In the genomic region with DNA sequence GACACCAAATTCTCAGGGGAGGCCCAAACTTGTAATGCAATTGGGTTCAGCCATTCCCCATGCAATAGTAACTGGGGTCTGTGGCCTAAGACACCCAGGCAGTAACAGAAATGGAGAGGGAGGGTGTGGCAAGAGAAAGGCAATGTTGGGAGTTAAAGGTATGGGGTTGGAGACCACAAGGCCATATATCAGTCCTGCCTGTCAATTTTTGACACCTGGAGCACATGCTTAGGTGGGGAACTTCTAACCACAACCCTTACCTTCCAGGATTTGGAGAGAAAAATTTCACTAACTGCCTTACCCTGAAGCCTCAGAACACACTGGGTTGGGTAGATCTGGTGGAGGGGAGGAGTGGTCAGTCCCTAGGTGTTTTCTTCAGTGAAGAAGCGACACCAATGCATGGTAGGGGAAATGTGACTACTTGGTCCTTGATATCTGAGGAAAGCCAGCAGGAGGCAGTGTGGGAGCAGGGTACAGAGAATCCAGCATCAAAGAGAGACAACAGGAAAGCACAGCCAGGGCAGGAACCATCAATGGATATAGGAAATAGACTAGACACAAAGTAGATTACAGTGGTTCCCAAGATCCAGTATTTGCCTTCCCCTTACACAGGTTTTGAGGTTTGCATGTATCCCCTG, we compare ENCODE assay signal across 8 cellular contexts. TPM values are rescaled to one million over a fixed set of nuclear protein-coding genes. Genes with fewer than 3 reads are reported as not detected.
DNase-seq lines count a peak whose midpoint lies in the region; ATAC-seq and TF ChIP-seq lines count a peak whose summit lies in the region.

No MANE protein-coding gene starts in this region.

- WGBS in thyroid gland, 2 donors = 100% methylated on average over 1 of the region's 1 CpG

- intact Hi-C loops in CD4-positive, alpha-beta T cell (cut with DNase I, micrococcal nuclease) = loop anchor here (1.0 to 5.0 kb wide), 3 partner anchors 142 to 264 kb away; no protein-coding TSS in a partner anchor
- intact Hi-C loops in thyroid gland (cut with DNase I) = no loop called here

- peaks cover 12% of the 10 kb centered on the region for H3K4me1 Mint-ChIP-seq in CD4-positive, alpha-beta T cell (ENCODE audit: low read depth)

- no peaks in the 10 kb centered on the region for H3K27me3 Mint-ChIP-seq in CD4-positive, alpha-beta T cell

- peak; percentile 32 to 51 (median 42) for DNase-seq in CD4-positive, alpha-beta T cell
- DNase-seq in M059J (ENCODE audit: low read depth) (peak; percentile 41), activated T-cell treated with anti-CD3 and anti-CD28 coated beads for 4 hours (peak; percentile 47), iris pigment epithelial cell (ENCODE audit: low read depth) (peak; percentile 57), thyroid gland (peak; percentile 13 to 15), NCI-H2029 (lab: John Stamatoyannopoulos, UW) (no peak), SW 1271 (lab: John Stamatoyannopoulos, UW) (no peak)

- peak; percentile 64 for TF ChIP-seq CTCF in CD4-positive, alpha-beta T cell (IDR thresholded peaks at IDR 0.05)
- peak in 2 of 6 experiments; percentile 16 for TF ChIP-seq CTCF in thyroid gland (IDR thresholded peaks at IDR 0.05)

- no peaks in the 10 kb centered on the region for H3K9me3 ChIP-seq in CD4-positive, alpha-beta T cell (ENCODE audit: control insufficient read depth, low read length)
- H3K9me3 ChIP-seq in thyroid gland = no peaks in the 10 kb centered on the region

- H3K36me3 Mint-ChIP-seq in CD4-positive, alpha-beta T cell (ENCODE audit: low read depth) = peaks cover 17% of the 10 kb centered on the region

- H3K27ac ChIP-seq in CD4-positive, alpha-beta T cell (ENCODE audit: low read depth, low read length) = no peak overlapping the region
- no peak overlapping the region for H3K27ac ChIP-seq in thyroid gland

- CTCF ChIA-PET in CD4-positive, alpha-beta T cell (lab: Charles Lee) = interaction anchor here (0.8 to 1.9 kb wide), 5 partner anchors 19 to 142 kb away, joined by 3 to 6 read pairs (median 4); a partner anchor contains a TSS

- no peaks in the 10 kb centered on the region for H3K4me1 ChIP-seq in thyroid gland

- H3K9me3 Mint-ChIP-seq in CD4-positive, alpha-beta T cell = no peaks in the 10 kb centered on the region

- H3K4me3 Mint-ChIP-seq in CD4-positive, alpha-beta T cell = no peak overlapping the region

- no peak for TF ChIP-seq POLR2A in thyroid gland (IDR thresholded peaks at IDR 0.05)

- H3K27me3 ChIP-seq in CD4-positive, alpha-beta T cell (ENCODE audit: control insufficient read depth, insufficient read depth, low read length) = no peaks in the 10 kb centered on the region
- H3K27me3 ChIP-seq in thyroid gland = no peaks in the 10 kb centered on the region

- ATAC-seq in CD4-positive, alpha-beta T cell (ENCODE audit: poor library complexity) = peak; percentile 74
- ATAC-seq in HG03432 (IDR thresholded peaks at IDR 0.05; ENCODE audit: unreplicated experiment) = no peak

- POLR2A ChIA-PET in CD4-positive, alpha-beta T cell (lab: Charles Lee) = no interaction called here

- H3K4me3 ChIP-seq in thyroid gland (replicated peaks in 1 of 3) = no peak overlapping the region

- peaks cover 16 to 22% of the 10 kb centered on the region in 2 donors for H3K36me3 ChIP-seq in thyroid gland

- no peak overlapping the region for H3K27ac Mint-ChIP-seq in CD4-positive, alpha-beta T cell

RNA-seq across cellular contexts. Expression of a gene that starts 6.8 kb away (rescaled TPM):
- 1 to 10 TPM; 1.3 TPM for total RNA-seq in CD4-positive, alpha-beta T cell
- total RNA-seq in M059J (2014; rRNA removed; shearing (Covaris generic)) = 2.6 and 3.6 TPM in 2 replicates
- total RNA-seq in thyroid gland = 10 to 100 TPM in 3 of 4 donors, 1 to 10 TPM in 1; 9.8 to 17.5 (median 13.8) TPM

RNA-seq across cellular contexts. Expression of a gene that starts 18.9 kb away (rescaled TPM):
- 1 to 10 TPM; 1.3 to 1.6 TPM for total RNA-seq in CD4-positive, alpha-beta T cell
- 23.5 and 49.9 TPM in 2 replicates for total RNA-seq in M059J (2014; rRNA removed; shearing (Covaris generic))
- total RNA-seq in thyroid gland = 10 to 100 TPM; 20.6 to 27.1 (median 24.3) TPM

RNA-seq across cellular contexts. Expression of a gene that starts 19.3 kb away (rescaled TPM):
- total RNA-seq in CD4-positive, alpha-beta T cell = 1 to 10 TPM; 1.2 to 1.6 TPM
- total RNA-seq in M059J (2014; rRNA removed; shearing (Covaris generic)) = 16.0 and 19.2 TPM in 2 replicates
- 1 to 10 TPM; 2.8 to 6.1 (median 4.2) TPM for total RNA-seq in thyroid gland

RNA-seq across cellular contexts. Expression of a gene that starts 39.6 kb away (rescaled TPM):
- 100 to 1,000 TPM; 247 to 248 TPM for total RNA-seq in CD4-positive, alpha-beta T cell
- 141 and 146 TPM in 2 replicates for total RNA-seq in M059J (2014; rRNA removed; shearing (Covaris generic))
- 100 to 1,000 TPM; 103 to 204 (median 166) TPM for total RNA-seq in thyroid gland

Comparison
In these comparisons a context has a peak if more than half of its experiments do, and no peak if none do; other contexts are left out.
1. DNase-seq: peak in CD4-positive, alpha-beta T cell (10 of 10), M059J (single experiment), activated T-cell treated with anti-CD3 and anti-CD28 coated beads for 4 hours (single experiment), iris pigment epithelial cell (single experiment) and thyroid gland (2 of 2); none in NCI-H2029 (single experiment) and SW 1271 (0 of 2).